In the genomic region with DNA sequence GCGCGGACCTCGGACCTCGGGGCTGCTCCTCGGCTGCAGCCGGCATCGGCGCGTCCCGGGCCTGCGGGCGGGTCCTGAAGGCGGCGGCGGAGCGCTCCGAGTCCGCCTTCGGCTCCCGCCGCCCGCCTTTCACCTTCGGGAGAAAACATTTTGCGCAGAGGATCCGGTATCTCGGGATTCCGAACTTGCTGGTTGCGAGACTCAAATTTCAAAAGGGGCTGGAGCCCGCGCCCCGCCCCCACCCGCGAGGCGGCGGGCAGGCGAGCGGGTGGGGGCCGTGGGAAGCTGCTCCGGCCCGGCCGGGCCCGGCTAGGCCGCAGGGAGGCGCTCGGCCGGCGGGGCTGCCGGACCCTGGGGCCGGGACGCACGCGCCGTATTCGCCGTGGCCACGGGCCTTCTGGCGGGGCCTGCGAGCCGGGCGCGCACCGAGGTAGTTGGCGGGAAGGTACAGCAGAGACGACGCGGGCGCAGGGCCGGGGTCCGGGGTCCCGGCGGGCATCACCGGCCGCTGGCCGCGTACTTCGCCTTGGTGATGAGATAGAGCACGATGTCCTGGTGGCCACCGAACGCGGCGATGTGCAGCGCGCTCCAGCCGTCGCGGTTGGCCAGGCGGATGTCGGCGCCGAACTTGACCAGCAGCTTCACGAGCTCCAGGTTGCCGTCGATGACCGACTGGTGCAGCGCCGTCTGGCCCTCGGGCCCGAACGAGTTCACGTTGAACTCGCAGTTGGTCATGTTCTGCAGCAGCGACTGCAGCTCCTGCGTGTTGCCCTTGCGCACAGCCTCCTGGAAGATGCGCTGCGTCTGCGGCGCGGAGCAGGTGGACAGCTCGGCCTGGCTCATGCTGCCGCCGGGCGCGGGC, we compare ENCODE assay signal across 9 cellular contexts. TPM values are rescaled to one million over a fixed set of nuclear protein-coding genes. Genes with fewer than 3 reads are reported as not detected.
DNase-seq lines count a peak whose midpoint lies in the region; ATAC-seq and TF ChIP-seq lines count a peak whose summit lies in the region.
"Had no signal": no experiment of that assay in that cellular context is flagged by ENCODE, and none has a peak within 500 bp of the region (broad histone marks: within the 10 kb centered on the region; RNA-seq: fewer than 3 reads in every experiment).

No MANE protein-coding gene starts in this region.

- 0 to 1% (median 0%) methylated on average over 52 to 114 of the region's 114 CpGs for WGBS in ovary, 3 donors

- H2AFZ ChIP-seq in KMS-11 (ENCODE audit: low read depth) = peak overlapping the region; percentile 52; the same call in 1 of the 2 replicates

- H3K4me3 Mint-ChIP-seq in activated CD8-positive, alpha-beta T cell treated with anti-CD3 and anti-CD28 coated beads, Interleukin-2, amount 10 ng/mL, durations not matched to agents 7 days and 5 days = peak overlapping the region; percentile 64

- H3K9me3 Mint-ChIP-seq in activated CD8-positive, alpha-beta T cell treated with anti-CD3 and anti-CD28 coated beads, Interleukin-2, amount 10 ng/mL, durations not matched to agents 7 days and 5 days (ENCODE audit: insufficient read depth) = no peaks in the 10 kb centered on the region

- peaks cover 51% of the 10 kb centered on the region for H3K27me3 ChIP-seq in KMS-11 (ENCODE audit: insufficient read depth, low read depth)
- H3K27me3 ChIP-seq in foreskin keratinocyte = peaks cover 52% of the 10 kb centered on the region
- peaks cover 11% of the 10 kb centered on the region for H3K27me3 ChIP-seq in ovary

- POLR2A ChIA-PET in activated CD8-positive, alpha-beta T cell treated with anti-CD3 and anti-CD28 coated beads, Interleukin-2, amount 10 ng/mL, durations not matched to agents 7 days and 5 days (lab: Charles Lee) = interaction anchor here (1.2 kb wide), 1 partner anchor 15 kb away, joined by 8 read pairs; no protein-coding TSS in a partner anchor

- H3K36me3 ChIP-seq in KMS-11 (ENCODE audit: insufficient read depth) = no peaks in the 10 kb centered on the region
- no peaks in the 10 kb centered on the region for H3K36me3 ChIP-seq in ovary

- no peak for TF ChIP-seq POLR2A in ovary (IDR thresholded peaks at IDR 0.05)

- H3K4me3 ChIP-seq in KMS-11 (IDR thresholded peaks at IDR 0.05; ENCODE audit: insufficient read depth, low read depth, low read length) (no peak overlapping the region), ovary (peak overlapping the region; percentile 37)

- H3K27me3 Mint-ChIP-seq in activated CD8-positive, alpha-beta T cell treated with anti-CD3 and anti-CD28 coated beads, Interleukin-2, amount 10 ng/mL, durations not matched to agents 7 days and 5 days (ENCODE audit: low read depth) = peaks cover 35% of the 10 kb centered on the region

- no peak overlapping the region for H3K27ac ChIP-seq in KMS-11
- H3K27ac ChIP-seq in foreskin keratinocyte = peak overlapping the region; percentile 68
- H3K27ac ChIP-seq in ovary = no peak overlapping the region

- ATAC-seq in GM19035 (IDR thresholded peaks at IDR 0.05; ENCODE audit: unreplicated experiment) (peak; percentile 3), foreskin keratinocyte (no peak), HG03571 (IDR thresholded peaks at IDR 0.05; ENCODE audit: unreplicated experiment) (no peak)
- ATAC-seq in activated CD8-positive, alpha-beta T cell treated with anti-CD3 and anti-CD28 coated beads, Interleukin-2, amount 10 ng/mL, durations not matched to agents 7 days and 5 days = peak; percentile 16

- H3K4me1 ChIP-seq in KMS-11 (ENCODE audit: low read depth, poor library complexity, severe bottlenecking) = peaks cover 10% of the 10 kb centered on the region
- H3K4me1 ChIP-seq in foreskin keratinocyte = peaks cover 3% of the 10 kb centered on the region
- peaks cover 17% of the 10 kb centered on the region for H3K4me1 ChIP-seq in ovary (ENCODE audit: insufficient read depth)

- intact Hi-C loops in ovary (cut with DNase I) = loop anchor here in 2 of 4 donors (5.0 kb wide), 2 partner anchors 106 to 146 kb away; no protein-coding TSS in a partner anchor

- TF ChIP-seq CTCF in KMS-11 (conservative IDR thresholded peaks at IDR 0.05; ENCODE audit: low read depth, low read length) (no peak), foreskin keratinocyte (conservative IDR thresholded peaks at IDR 0.05) (peak; percentile 27), ovary (IDR thresholded peaks at IDR 0.05) (peak in 1 of 3 donors; percentile 27)

- no peaks in the 10 kb centered on the region for H3K9me3 ChIP-seq in ovary

- no peaks in the 10 kb centered on the region for H3K36me3 Mint-ChIP-seq in activated CD8-positive, alpha-beta T cell treated with anti-CD3 and anti-CD28 coated beads, Interleukin-2, amount 10 ng/mL, durations not matched to agents 7 days and 5 days (ENCODE audit: low read depth)

- no peaks in the 10 kb centered on the region for H3K79me2 ChIP-seq in KMS-11 (ENCODE audit: insufficient read depth, low read depth)

- no peak overlapping the region for H3K9ac ChIP-seq in KMS-11

- H3K4me1 Mint-ChIP-seq in activated CD8-positive, alpha-beta T cell treated with anti-CD3 and anti-CD28 coated beads, Interleukin-2, amount 10 ng/mL, durations not matched to agents 7 days and 5 days (ENCODE audit: low read depth) = peaks cover 30% of the 10 kb centered on the region

- TF ChIP-seq EP300 in ovary (IDR thresholded peaks at IDR 0.05) = no peak

- H3K4me2 ChIP-seq in KMS-11 = peak overlapping the region; percentile 36; the same call in 1 of the 2 replicates

- H3K27ac Mint-ChIP-seq in activated CD8-positive, alpha-beta T cell treated with anti-CD3 and anti-CD28 coated beads, Interleukin-2, amount 10 ng/mL, durations not matched to agents 7 days and 5 days = no peak overlapping the region

- CTCF ChIA-PET in activated CD8-positive, alpha-beta T cell treated with anti-CD3 and anti-CD28 coated beads, Interleukin-2, amount 10 ng/mL, durations not matched to agents 7 days and 5 days (lab: Charles Lee) = interaction anchor here (0.6 to 2.2 kb wide), 11 partner anchors 12 to 237 kb away, joined by 3 to 12 read pairs (median 4); partner anchors contain the start of genes EXD3 and NOXA1

- H4K20me1 ChIP-seq in KMS-11 (ENCODE audit: insufficient read depth) = no peaks in the 10 kb centered on the region

- peak; percentile 76 for DNase-seq in D341Med (ENCODE audit: low spot score)
- no peak for DNase-seq in activated CD8-positive, alpha-beta T cell treated with anti-CD3 and anti-CD28 coated beads, Interleukin-2, amount 10 ng/mL, durations not matched to agents 7 days and 5 days
- DNase-seq in foreskin keratinocyte = no peak
- DNase-seq in ovary = peak; percentile 27 to 70 (median 38)
- DNase-seq in NCI-H2029 (lab: John Stamatoyannopoulos, UW) = no peak

RNA-seq across cellular contexts. Expression of gene NRARP, which starts 0.8 kb away (rescaled TPM):
- total RNA-seq in activated CD8-positive, alpha-beta T cell treated with anti-CD3 and anti-CD28 coated beads, Interleukin-2, amount 10 ng/mL, durations not matched to agents 7 days and 5 days = 1 to 10 TPM; 1.4 to 1.5 TPM
- 0.81 and 1.1 TPM in 2 replicates for total RNA-seq in foreskin keratinocyte
- 0.76 and 0.96 TPM in 2 replicates for polyA plus RNA-seq in foreskin keratinocyte
- total RNA-seq in ovary = 10 to 100 TPM in 1 of 7 donors, 1 to 10 TPM in 6; 1.3 to 13.8 (median 4.6) TPM
- 1 to 10 TPM; 2.6 to 3.4 TPM for polyA plus RNA-seq in ovary

RNA-seq across cellular contexts. Expression of gene TOR4A, which starts 23.8 kb away (rescaled TPM):
- 1 to 10 TPM; 6.6 to 7.0 TPM for total RNA-seq in activated CD8-positive, alpha-beta T cell treated with anti-CD3 and anti-CD28 coated beads, Interleukin-2, amount 10 ng/mL, durations not matched to agents 7 days and 5 days
- total RNA-seq in foreskin keratinocyte (15.8 and 19.9 TPM in 2 replicates), ovary (10 to 100 TPM in 4 of 7 donors, 1 to 10 TPM in 3; 6.4 to 16.3 (median 11.2) TPM)
- polyA plus RNA-seq in foreskin keratinocyte (11.8 and 15.7 TPM in 2 replicates), ovary (1 to 10 TPM in 1 of 2 donors, under 1 TPM in 1; 0.85 to 5.3 TPM)

RNA-seq across cellular contexts. Expression of gene NELFB, which starts 46.2 kb away (rescaled TPM):
- total RNA-seq in activated CD8-positive, alpha-beta T cell treated with anti-CD3 and anti-CD28 coated beads, Interleukin-2, amount 10 ng/mL, durations not matched to agents 7 days and 5 days = 10 to 100 TPM; 68.6 to 68.8 TPM
- total RNA-seq in foreskin keratinocyte (47.5 and 51.3 TPM in 2 replicates), ovary (10 to 100 TPM; 20.3 to 56.6 (median 44.5) TPM)
- polyA plus RNA-seq in foreskin keratinocyte (50.3 and 54.3 TPM in 2 replicates), ovary (10 to 100 TPM; 10.9 to 50.8 TPM)

RNA-seq across cellular contexts. Expression of gene STPG3, which starts 50.2 kb away (rescaled TPM):
- not detected for total RNA-seq in activated CD8-positive, alpha-beta T cell treated with anti-CD3 and anti-CD28 coated beads, Interleukin-2, amount 10 ng/mL, durations not matched to agents 7 days and 5 days
- total RNA-seq in foreskin keratinocyte = not detected in 2 replicates
- not detected in 2 replicates for polyA plus RNA-seq in foreskin keratinocyte
- total RNA-seq in ovary = not detected
- polyA plus RNA-seq in ovary = not detected
- total RNA-seq: activated CD8-positive, alpha-beta memory T cell treated with anti-CD3 and anti-CD28 coated beads for 36 hours had no signal

Comparison
In these comparisons a context has a peak if more than half of its experiments do, and no peak if none do; other contexts are left out.
1. DNase-seq: peak in D341Med (single experiment) and ovary (5 of 5); none in activated CD8-positive, alpha-beta T cell treated with anti-CD3 and anti-CD28 coated beads, Interleukin-2, amount 10 ng/mL, durations not matched to agents 7 days and 5 days (single experiment), foreskin keratinocyte (0 of 2) and NCI-H2029 (single experiment).
2. ATAC-seq: peak in GM19035 (single experiment) and activated CD8-positive, alpha-beta T cell treated with anti-CD3 and anti-CD28 coated beads, Interleukin-2, amount 10 ng/mL, durations not matched to agents 7 days and 5 days (single experiment); none in foreskin keratinocyte (single experiment) and HG03571 (single experiment).